Comparison of ENCODE assay signal across 21 cellular contexts in the genomic region with DNA sequence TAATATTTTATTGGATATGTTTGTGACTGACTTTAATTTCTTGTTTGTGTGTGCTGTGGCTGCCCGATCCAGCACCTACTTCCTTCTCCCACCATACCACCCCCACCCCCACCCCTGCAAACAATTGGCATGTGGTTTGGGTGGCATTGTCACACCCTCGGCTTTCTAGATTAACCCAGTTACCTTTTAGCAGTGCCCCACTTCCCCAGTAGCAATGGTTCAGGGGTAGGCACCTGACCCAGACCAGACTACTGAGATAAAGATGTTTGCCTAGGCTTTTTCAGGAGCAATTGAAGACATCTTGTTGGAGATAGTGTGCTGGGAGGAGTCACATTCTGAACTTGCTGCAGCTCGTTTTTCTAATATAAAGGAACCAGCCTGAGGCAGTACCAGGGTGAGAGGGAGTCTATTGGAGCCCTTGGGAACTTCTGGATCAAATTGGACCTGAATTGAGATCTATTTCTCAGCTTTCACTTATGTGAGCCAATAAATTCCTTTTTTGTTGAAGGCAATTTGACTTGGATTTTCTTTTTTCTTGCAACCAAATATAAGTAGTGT.
A peak's percentile ranks its signal among the peaks of the same experiment; 100 is the strongest.
DNase-seq lines count a peak whose midpoint lies in the region; ATAC-seq and TF ChIP-seq lines count a peak whose summit lies in the region.
"Had no signal": no experiment of that assay in that cellular context is flagged by ENCODE, and none has a peak within 500 bp of the region (broad histone marks: within the 10 kb centered on the region; RNA-seq: fewer than 3 reads in every experiment).

No MANE protein-coding gene starts in this region.

- no peak for ATAC-seq in activated naive CD8-positive, alpha-beta T cell treated with anti-CD3 and anti-CD28 coated beads, Interleukin-2, amount 50 U/mL, for 24 hours
- peak; percentile 93 for ATAC-seq in effector memory CD8-positive, alpha-beta T cell (replicated peaks)
- ATAC-seq in stimulated activated effector memory CD8-positive, alpha-beta T cell treated with anti-CD3 and anti-CD28 coated beads, Interleukin-12 subunit alpha, Interleukin-12 subunit beta, amount 100 ng/mL, for 72 hours = peak; percentile 80
- no peak for ATAC-seq in GM18519 (IDR thresholded peaks at IDR 0.05; ENCODE audit: low FRiP score, unreplicated experiment)
- ATAC-seq: activated CD4-positive, CD25-positive, alpha-beta regulatory T cell treated with anti-CD3 and anti-CD28 coated beads, Interleukin-2, amount 50 U/mL, for 24 hours; heart right ventricle; mucosa of descending colon; stimulated activated naive CD8-positive, alpha-beta T cell treated with anti-CD3 and anti-CD28 coated beads, Interleukin-15, amount 100 ng/mL, for 72 hours had no signal

- peaks cover 34% of the 10 kb centered on the region for H3K4me1 Mint-ChIP-seq in activated naive CD8-positive, alpha-beta T cell (ENCODE audit: low read depth)
- peaks cover 28% of the 10 kb centered on the region for H3K4me1 Mint-ChIP-seq in activated naive CD8-positive, alpha-beta T cell treated with anti-CD3 and anti-CD28 coated beads, Interleukin-2, amount 50 U/mL, for 24 hours
- H3K4me1 Mint-ChIP-seq in effector memory CD8-positive, alpha-beta T cell (ENCODE audit: low read depth in 2 of 2) = peaks cover 35 to 40% of the 10 kb centered on the region in 2 donors
- H3K4me1 Mint-ChIP-seq in stimulated activated effector memory CD8-positive, alpha-beta T cell treated with anti-CD3 and anti-CD28 coated beads, Interleukin-12 subunit alpha, Interleukin-12 subunit beta, amount 100 ng/mL, for 72 hours = peaks cover 35% of the 10 kb centered on the region

- no peaks in the 10 kb centered on the region for H3K9me3 Mint-ChIP-seq in activated naive CD8-positive, alpha-beta T cell (ENCODE audit: low read depth)
- no peaks in the 10 kb centered on the region for H3K9me3 Mint-ChIP-seq in activated naive CD8-positive, alpha-beta T cell treated with anti-CD3 and anti-CD28 coated beads, Interleukin-2, amount 50 U/mL, for 24 hours
- no peaks in the 10 kb centered on the region for H3K9me3 Mint-ChIP-seq in effector memory CD8-positive, alpha-beta T cell
- no peaks in the 10 kb centered on the region for H3K9me3 Mint-ChIP-seq in stimulated activated effector memory CD8-positive, alpha-beta T cell treated with anti-CD3 and anti-CD28 coated beads, Interleukin-12 subunit alpha, Interleukin-12 subunit beta, amount 100 ng/mL, for 72 hours
- H3K9me3 Mint-ChIP-seq: stimulated activated naive CD8-positive, alpha-beta T cell treated with anti-CD3 and anti-CD28 coated beads, Interleukin-15, amount 100 ng/mL, for 72 hours had no signal

- no peak for TF ChIP-seq CTCF in VCaP (conservative IDR thresholded peaks at IDR 0.05)

- H3K4me3 Mint-ChIP-seq in activated naive CD8-positive, alpha-beta T cell = peak overlapping the region; percentile 44
- H3K4me3 Mint-ChIP-seq in activated naive CD8-positive, alpha-beta T cell treated with anti-CD3 and anti-CD28 coated beads, Interleukin-2, amount 50 U/mL, for 24 hours = no peak overlapping the region
- H3K4me3 Mint-ChIP-seq in effector memory CD8-positive, alpha-beta T cell = peak overlapping the region; percentile 69 to 73
- peak overlapping the region; percentile 50 for H3K4me3 Mint-ChIP-seq in stimulated activated effector memory CD8-positive, alpha-beta T cell treated with anti-CD3 and anti-CD28 coated beads, Interleukin-12 subunit alpha, Interleukin-12 subunit beta, amount 100 ng/mL, for 72 hours
- H3K4me3 Mint-ChIP-seq: stimulated activated naive CD8-positive, alpha-beta T cell treated with anti-CD3 and anti-CD28 coated beads, Interleukin-15, amount 100 ng/mL, for 72 hours had no signal

- H3K36me3 Mint-ChIP-seq in activated naive CD8-positive, alpha-beta T cell = peaks cover 13% of the 10 kb centered on the region
- peaks cover 31% of the 10 kb centered on the region for H3K36me3 Mint-ChIP-seq in activated naive CD8-positive, alpha-beta T cell treated with anti-CD3 and anti-CD28 coated beads, Interleukin-2, amount 50 U/mL, for 24 hours (ENCODE audit: low read depth)
- H3K36me3 Mint-ChIP-seq in effector memory CD8-positive, alpha-beta T cell (ENCODE audit: insufficient read depth) = peaks cover 30% of the 10 kb centered on the region
- peaks cover 42% of the 10 kb centered on the region for H3K36me3 Mint-ChIP-seq in stimulated activated effector memory CD8-positive, alpha-beta T cell treated with anti-CD3 and anti-CD28 coated beads, Interleukin-12 subunit alpha, Interleukin-12 subunit beta, amount 100 ng/mL, for 72 hours

- no peak for DNase-seq in activated naive CD8-positive, alpha-beta T cell treated with anti-CD3 and anti-CD28 coated beads, Interleukin-2, amount 50 U/mL, for 24 hours
- peak in 2 of 3 experiments; percentile 24 to 37 for DNase-seq in effector memory CD8-positive, alpha-beta T cell
- no peak for DNase-seq in stimulated activated effector memory CD8-positive, alpha-beta T cell treated with anti-CD3 and anti-CD28 coated beads, Interleukin-12 subunit alpha, Interleukin-12 subunit beta, amount 100 ng/mL, for 72 hours (ENCODE audit: low spot score in 2 of 2)
- DNase-seq in NCI-H2107 treated with DMSO at 0.1 percent for 48 hours (lab: John Stamatoyannopoulos, UW; ENCODE audit: unreplicated experiment) = no peak
- no peak for DNase-seq in stimulated activated CD4-positive, alpha-beta T cell treated with anti-CD3 and anti-CD28 coated beads, Interleukin-12 subunit alpha, Interleukin-12 subunit beta, amount 100 ng/mL, for 4 hours
- DNase-seq: activated naive CD4-positive, alpha-beta T cell treated with anti-CD3 and anti-CD28 coated beads, Interleukin-2, amount 50 U/mL, for 16 hours; HCEC 1CT; heart right ventricle; mucosa of descending colon; NCI-H1048; NCI-H2081; NCI-H446 treated with DMSO at 0.1 percent for 48 hours; NK-92 treated with Interleukin-12 subunit alpha and Interleukin-12 subunit beta, amount 100 ng/mL, for 24 hours; stimulated activated CD4-positive, alpha-beta T cell treated with anti-CD3 and anti-CD28 coated beads, Interleukin-4, amount 100 ng/mL, for 1 hour; stimulated activated naive CD8-positive, alpha-beta T cell treated with anti-CD3 and anti-CD28 coated beads, Interleukin-15, amount 100 ng/mL, for 72 hours; transverse colon had no signal

- H3K27ac Mint-ChIP-seq in activated naive CD8-positive, alpha-beta T cell = peak overlapping the region; percentile 67
- no peak overlapping the region for H3K27ac Mint-ChIP-seq in activated naive CD8-positive, alpha-beta T cell treated with anti-CD3 and anti-CD28 coated beads, Interleukin-2, amount 50 U/mL, for 24 hours
- H3K27ac Mint-ChIP-seq in effector memory CD8-positive, alpha-beta T cell = peak overlapping the region; percentile 80 to 94
- peak overlapping the region; percentile 56 for H3K27ac Mint-ChIP-seq in stimulated activated effector memory CD8-positive, alpha-beta T cell treated with anti-CD3 and anti-CD28 coated beads, Interleukin-12 subunit alpha, Interleukin-12 subunit beta, amount 100 ng/mL, for 72 hours

- H3K27ac ChIP-seq in VCaP = peak overlapping the region; percentile 97; the same call in 1 of the 2 replicates
- H3K27ac ChIP-seq: heart right ventricle, KMS-11, transverse colon had no signal

- H3K27me3 Mint-ChIP-seq in activated naive CD8-positive, alpha-beta T cell = no peaks in the 10 kb centered on the region
- no peaks in the 10 kb centered on the region for H3K27me3 Mint-ChIP-seq in activated naive CD8-positive, alpha-beta T cell treated with anti-CD3 and anti-CD28 coated beads, Interleukin-2, amount 50 U/mL, for 24 hours
- no peaks in the 10 kb centered on the region for H3K27me3 Mint-ChIP-seq in effector memory CD8-positive, alpha-beta T cell
- H3K27me3 Mint-ChIP-seq: stimulated activated naive CD8-positive, alpha-beta T cell treated with anti-CD3 and anti-CD28 coated beads, Interleukin-15, amount 100 ng/mL, for 72 hours had no signal

Comparison
In these comparisons a context has a peak if more than half of its experiments do, and no peak if none do; other contexts are left out.
1. ATAC-seq: peak in effector memory CD8-positive, alpha-beta T cell (single experiment) and stimulated activated effector memory CD8-positive, alpha-beta T cell treated with anti-CD3 and anti-CD28 coated beads, Interleukin-12 subunit alpha, Interleukin-12 subunit beta, amount 100 ng/mL, for 72 hours (single experiment); none in activated naive CD8-positive, alpha-beta T cell treated with anti-CD3 and anti-CD28 coated beads, Interleukin-2, amount 50 U/mL, for 24 hours (single experiment) and GM18519 (single experiment).
2. DNase-seq: peak in effector memory CD8-positive, alpha-beta T cell (2 of 3); none in activated naive CD8-positive, alpha-beta T cell treated with anti-CD3 and anti-CD28 coated beads, Interleukin-2, amount 50 U/mL, for 24 hours (single experiment), stimulated activated effector memory CD8-positive, alpha-beta T cell treated with anti-CD3 and anti-CD28 coated beads, Interleukin-12 subunit alpha, Interleukin-12 subunit beta, amount 100 ng/mL, for 72 hours (0 of 2), NCI-H2107 treated with DMSO at 0.1 percent for 48 hours (single experiment) and stimulated activated CD4-positive, alpha-beta T cell treated with anti-CD3 and anti-CD28 coated beads, Interleukin-12 subunit alpha, Interleukin-12 subunit beta, amount 100 ng/mL, for 4 hours (single experiment).